In genomic region chr2:69978157-69978904, GRCh38 we compare ENCODE assay signal across 21 cellular contexts. TPM values are rescaled to one million over a fixed set of nuclear protein-coding genes. Genes with fewer than 3 reads are reported as not detected.
DNase-seq lines count a peak whose midpoint lies in the region; ATAC-seq, FAIRE-seq and TF ChIP-seq lines count a peak whose summit lies in the region.
"Had no signal": no experiment of that assay in that cellular context is flagged by ENCODE, and none has a peak within 500 bp of the region (broad histone marks: within the 10 kb centered on the region; RNA-seq: fewer than 3 reads in every experiment).

No MANE protein-coding gene starts in this region.

- peaks cover 89 to 100% of the 10 kb centered on the region in 2 experiments for H3K4me1 ChIP-seq in neutrophil (ENCODE audit: control insufficient read depth in 1 of 2, insufficient read depth in 1 of 2, low read depth in 1 of 2, low read length in 1 of 2)
- H3K4me1 ChIP-seq in kidney (ENCODE audit: control insufficient read depth in 1 of 2, insufficient read depth in 1 of 2, low read depth in 1 of 2, low read length in 2 of 2) = no peaks in the 10 kb centered on the region
- H3K4me1 ChIP-seq: esophagus squamous epithelium, vagina had no signal

- peak overlapping the region; percentile 100 for H3K27ac ChIP-seq in neutrophil
- H3K27ac ChIP-seq in kidney (ENCODE audit: low read depth in 2 of 2, low read length in 2 of 2) = no peak overlapping the region
- H3K27ac ChIP-seq: esophagus squamous epithelium, vagina had no signal

- no peak for FAIRE-seq in kidney (lab: Jason Lieb, UNC)
- FAIRE-seq: bronchial epithelial cell, H54 had no signal

- TF ChIP-seq CTCF in neutrophil (IDR thresholded peaks at IDR 0.05) (no peak), kidney (IDR thresholded peaks at IDR 0.05; ENCODE audit: borderline replicate concordance, extremely low read depth, insufficient read depth) (no peak)

- H3K36me3 ChIP-seq in neutrophil = no peaks in the 10 kb centered on the region
- no peaks in the 10 kb centered on the region for H3K36me3 ChIP-seq in kidney (ENCODE audit: control insufficient read depth in 1 of 2, insufficient read depth in 2 of 2, low read length in 2 of 2)
- H3K36me3 ChIP-seq: esophagus squamous epithelium, vagina had no signal

- peak in 74 of 76 experiments; percentile 32 to 87 (median 70) for DNase-seq in HUDEP-2 (lab: John Stamatoyannopoulos, UW; ENCODE audit: unreplicated experiment in 76 of 76)
- DNase-seq in SKM-1 (lab: John Stamatoyannopoulos, UW; ENCODE audit: unreplicated experiment) = peak; percentile 21
- DNase-seq in kidney = no peak
- DNase-seq: activated CD8-positive, alpha-beta T cell treated with anti-CD3 and anti-CD28 coated beads for 36 hours; activated T-cell treated with anti-CD3 and anti-CD28 coated beads, Interleukin-2, amount 50 U/mL, for 24 hours; COR-L47; esophagus squamous epithelium; KG1; NCI-H1417 treated with DMSO at 0.1 percent for 48 hours; NCI-H2171 treated with DMSO at 0.1 percent for 48 hours; NK-92 treated with Interleukin-12 subunit alpha and Interleukin-12 subunit beta, amount 100 ng/mL, for 24 hours; stimulated activated CD4-positive, alpha-beta T cell treated with anti-CD3 and anti-CD28 coated beads, Interleukin-4, amount 100 ng/mL, for 24 hours had no signal

- ATAC-seq in esophagus mucosa (peak; percentile 79), GM19351 (IDR thresholded peaks at IDR 0.05; ENCODE audit: unreplicated experiment) (no peak), HG02840 (IDR thresholded peaks at IDR 0.05; ENCODE audit: low FRiP score, unreplicated experiment) (no peak)
- ATAC-seq: activated CD8-positive, alpha-beta T cell treated with anti-CD3 and anti-CD28 coated beads for 36 hours; naive thymus-derived CD8-positive, alpha-beta T cell had no signal

- H3K9me3 ChIP-seq in neutrophil (no peaks in the 10 kb centered on the region), kidney (ENCODE audit: control insufficient read depth in 1 of 2, low read length in 2 of 2) (no peaks in the 10 kb centered on the region)
- H3K9me3 ChIP-seq: esophagus squamous epithelium, vagina had no signal

- H3K4me3 ChIP-seq in neutrophil (ENCODE audit: low read depth in 1 of 2, low read length in 1 of 2) = peak overlapping the region; percentile 25
- H3K4me3 ChIP-seq in kidney (ENCODE audit: low read length in 2 of 2) = no peak overlapping the region
- H3K4me3 ChIP-seq: esophagus squamous epithelium, lung, vagina had no signal

- H3K9ac ChIP-seq in kidney (ENCODE audit: low read length in 2 of 2) = no peak overlapping the region

- intact Hi-C loops in kidney (cut with DNase I) = no loop called here

- H3K27me3 ChIP-seq in neutrophil = no peaks in the 10 kb centered on the region
- H3K27me3 ChIP-seq: esophagus squamous epithelium, vagina had no signal

RNA-seq across cellular contexts. Expression of gene ASPRV1, which starts 16.9 kb away (rescaled TPM):
- total RNA-seq in esophagus mucosa = 0.16 TPM
- total RNA-seq in kidney = 1.6 TPM
- polyA plus RNA-seq in kidney (ENCODE audit: insufficient read depth, low read depth, low replicate concordance) = 2.1 TPM

Comparison
In these comparisons a context has a peak if more than half of its experiments do, and no peak if none do; other contexts are left out.
1. H3K4me3 ChIP-seq: peak in neutrophil (2 of 2); none in kidney (0 of 2).